In genomic region chr4:133594246-133595207, GRCh38 we compare ENCODE assay signal across 18 cellular contexts.
A peak's percentile ranks its signal among the peaks of the same experiment; 100 is the strongest.
DNase-seq lines count a peak whose midpoint lies in the region; ATAC-seq, FAIRE-seq and TF ChIP-seq lines count a peak whose summit lies in the region.
"Had no signal": no experiment of that assay in that cellular context is flagged by ENCODE, and none has a peak within 500 bp of the region (broad histone marks: within the 10 kb centered on the region; RNA-seq: fewer than 3 reads in every experiment).

No MANE protein-coding gene starts in this region.

- intact Hi-C loops in mucosa of descending colon (cut with DNase I, micrococcal nuclease), result no loop called here
- intact Hi-C loops in activated T-helper 1 cell treated with anti-CD3 and anti-CD28 coated beads, Interleukin-12 subunit alpha, Interleukin-12 subunit beta, Interleukin-2, Interleukin-4 antibody, amounts not matched to agents 30 ng/mL and 10 ng/mL and 1 ng/mL, durations not matched to agents 14 hours and 24 hours and 36 hours (cut with micrococcal nuclease), result no loop called here

- no peaks in the 10 kb centered on the region for H3K36me3 ChIP-seq in astrocyte (ENCODE audit: insufficient read depth, low read length)
- H3K36me3 ChIP-seq in mucosa of descending colon (ENCODE audit: low read depth), result no peaks in the 10 kb centered on the region
- no peaks in the 10 kb centered on the region for H3K36me3 ChIP-seq in effector memory CD4-positive, alpha-beta T cell (ENCODE audit: control insufficient read depth, insufficient read depth, low read length)
- H3K36me3 ChIP-seq: left ventricle myocardium inferior, upper lobe of right lung had no signal

- H3K27ac ChIP-seq in astrocyte (ENCODE audit: low read depth, low read length), result peak overlapping the region; percentile 12
- no peak overlapping the region for H3K27ac ChIP-seq in effector memory CD4-positive, alpha-beta T cell (ENCODE audit: insufficient read depth, low read length, poor library complexity, severe bottlenecking)
- H3K27ac ChIP-seq: left ventricle myocardium inferior, upper lobe of right lung had no signal

- peaks cover 9% of the 10 kb centered on the region for H3K4me1 ChIP-seq in astrocyte (ENCODE audit: insufficient read depth, low read length)
- no peaks in the 10 kb centered on the region for H3K4me1 ChIP-seq in mucosa of descending colon (ENCODE audit: low read depth)
- no peaks in the 10 kb centered on the region for H3K4me1 ChIP-seq in effector memory CD4-positive, alpha-beta T cell (ENCODE audit: control insufficient read depth, insufficient read depth, low read length, poor library complexity, severe bottlenecking)
- H3K4me1 ChIP-seq: left ventricle myocardium inferior, upper lobe of right lung had no signal

- no peak overlapping the region for H2AFZ ChIP-seq in astrocyte (ENCODE audit: low read depth, low read length)

- H3K9me3 ChIP-seq in astrocyte (ENCODE audit: insufficient read depth, low read depth, low read length) (no peaks in the 10 kb centered on the region), mucosa of descending colon (no peaks in the 10 kb centered on the region)
- H3K9me3 ChIP-seq in effector memory CD4-positive, alpha-beta T cell (ENCODE audit: control insufficient read depth, low read length), result no peaks in the 10 kb centered on the region
- H3K9me3 ChIP-seq: left ventricle myocardium inferior, upper lobe of right lung had no signal

- no peak overlapping the region for H3K4me3 Mint-ChIP-seq in astrocyte (ENCODE audit: unreplicated experiment)
- no peak overlapping the region for H3K4me3 Mint-ChIP-seq in activated T-helper 1 cell treated with anti-CD3 and anti-CD28 coated beads, Interleukin-12 subunit alpha, Interleukin-12 subunit beta, Interleukin-2, Interleukin-4 antibody, amounts not matched to agents 30 ng/mL and 10 ng/mL and 1 ng/mL, durations not matched to agents 14 hours and 24 hours and 36 hours
- no peak overlapping the region for H3K4me3 Mint-ChIP-seq in activated T-cell treated with anti-CD3 and anti-CD28 coated beads, Interleukin-2, amount 50 U/mL, for 4 hours
- H3K4me3 Mint-ChIP-seq: activated CD8-positive, alpha-beta T cell treated with anti-CD3 and anti-CD28 coated beads, Interleukin-2, amount 10 ng/mL, durations not matched to agents 7 days and 5 days; CD8-positive, alpha-beta T cell had no signal

- H3K36me3 Mint-ChIP-seq in astrocyte (ENCODE audit: low read depth, unreplicated experiment), result no peaks in the 10 kb centered on the region
- H3K36me3 Mint-ChIP-seq in activated T-helper 1 cell treated with anti-CD3 and anti-CD28 coated beads, Interleukin-12 subunit alpha, Interleukin-12 subunit beta, Interleukin-2, Interleukin-4 antibody, amounts not matched to agents 30 ng/mL and 10 ng/mL and 1 ng/mL, durations not matched to agents 14 hours and 24 hours and 36 hours (ENCODE audit: low read depth), result no peaks in the 10 kb centered on the region
- no peaks in the 10 kb centered on the region for H3K36me3 Mint-ChIP-seq in activated T-cell treated with anti-CD3 and anti-CD28 coated beads, Interleukin-2, amount 50 U/mL, for 4 hours (ENCODE audit: insufficient read depth)
- H3K36me3 Mint-ChIP-seq: CD8-positive, alpha-beta T cell had no signal

- ATAC-seq in mucosa of descending colon, result no peak
- ATAC-seq in activated T-cell treated with anti-CD3 and anti-CD28 coated beads, Interleukin-2, amount 50 U/mL, for 4 hours, result no peak
- ATAC-seq: activated CD8-positive, alpha-beta T cell treated with anti-CD3 and anti-CD28 coated beads, Interleukin-2, amount 10 ng/mL, durations not matched to agents 7 days and 5 days; CD8-positive, alpha-beta T cell; upper lobe of right lung had no signal

- H3K27me3 ChIP-seq in astrocyte (ENCODE audit: insufficient read depth, low read length), result no peaks in the 10 kb centered on the region
- H3K27me3 ChIP-seq in effector memory CD4-positive, alpha-beta T cell (replicated peaks; ENCODE audit: control insufficient read depth, insufficient read depth, low read length, poor library complexity, severe bottlenecking), result no peaks in the 10 kb centered on the region
- H3K27me3 ChIP-seq: upper lobe of right lung had no signal

- peak overlapping the region; percentile 42 for H3K4me2 ChIP-seq in astrocyte (ENCODE audit: low read length)

- no peaks in the 10 kb centered on the region for H3K9me3 Mint-ChIP-seq in astrocyte (ENCODE audit: unreplicated experiment)
- H3K9me3 Mint-ChIP-seq in activated T-helper 1 cell treated with anti-CD3 and anti-CD28 coated beads, Interleukin-12 subunit alpha, Interleukin-12 subunit beta, Interleukin-2, Interleukin-4 antibody, amounts not matched to agents 30 ng/mL and 10 ng/mL and 1 ng/mL, durations not matched to agents 14 hours and 24 hours and 36 hours, result no peaks in the 10 kb centered on the region
- H3K9me3 Mint-ChIP-seq in activated T-cell treated with anti-CD3 and anti-CD28 coated beads, Interleukin-2, amount 50 U/mL, for 4 hours, result peaks cover 3% of the 10 kb centered on the region

- H3K4me3 ChIP-seq in astrocyte (ENCODE audit: insufficient read depth, low read depth, low read length) (no peak overlapping the region), mucosa of descending colon (no peak overlapping the region)
- no peak overlapping the region for H3K4me3 ChIP-seq in effector memory CD4-positive, alpha-beta T cell (ENCODE audit: insufficient read depth, low read depth, low read length, poor library complexity, severe bottlenecking)
- H3K4me3 ChIP-seq: left ventricle myocardium inferior, upper lobe of right lung had no signal

- FAIRE-seq in astrocyte (lab: Jason Lieb, UNC), result no peak

- no peak overlapping the region for H3K9ac ChIP-seq in astrocyte (ENCODE audit: low read length)

- H3K27me3 Mint-ChIP-seq in astrocyte (ENCODE audit: low read depth, unreplicated experiment), result no peaks in the 10 kb centered on the region
- no peaks in the 10 kb centered on the region for H3K27me3 Mint-ChIP-seq in activated T-helper 1 cell treated with anti-CD3 and anti-CD28 coated beads, Interleukin-12 subunit alpha, Interleukin-12 subunit beta, Interleukin-2, Interleukin-4 antibody, amounts not matched to agents 30 ng/mL and 10 ng/mL and 1 ng/mL, durations not matched to agents 14 hours and 24 hours and 36 hours (ENCODE audit: insufficient read depth)
- H3K27me3 Mint-ChIP-seq in activated T-cell treated with anti-CD3 and anti-CD28 coated beads, Interleukin-2, amount 50 U/mL, for 4 hours (ENCODE audit: low read depth), result no peaks in the 10 kb centered on the region

- H3K27ac Mint-ChIP-seq in astrocyte (ENCODE audit: unreplicated experiment), result peak overlapping the region; percentile 18
- no peak overlapping the region for H3K27ac Mint-ChIP-seq in activated T-helper 1 cell treated with anti-CD3 and anti-CD28 coated beads, Interleukin-12 subunit alpha, Interleukin-12 subunit beta, Interleukin-2, Interleukin-4 antibody, amounts not matched to agents 30 ng/mL and 10 ng/mL and 1 ng/mL, durations not matched to agents 14 hours and 24 hours and 36 hours
- H3K27ac Mint-ChIP-seq: activated CD8-positive, alpha-beta T cell treated with anti-CD3 and anti-CD28 coated beads, Interleukin-2, amount 10 ng/mL, durations not matched to agents 7 days and 5 days; CD8-positive, alpha-beta T cell had no signal

- H3K4me1 Mint-ChIP-seq in astrocyte (ENCODE audit: low read depth, unreplicated experiment), result no peaks in the 10 kb centered on the region
- no peaks in the 10 kb centered on the region for H3K4me1 Mint-ChIP-seq in activated T-helper 1 cell treated with anti-CD3 and anti-CD28 coated beads, Interleukin-12 subunit alpha, Interleukin-12 subunit beta, Interleukin-2, Interleukin-4 antibody, amounts not matched to agents 30 ng/mL and 10 ng/mL and 1 ng/mL, durations not matched to agents 14 hours and 24 hours and 36 hours (ENCODE audit: low read depth)
- H3K4me1 Mint-ChIP-seq in activated T-cell treated with anti-CD3 and anti-CD28 coated beads, Interleukin-2, amount 50 U/mL, for 4 hours (ENCODE audit: low read depth), result no peaks in the 10 kb centered on the region

- no peaks in the 10 kb centered on the region for H3K79me2 ChIP-seq in astrocyte (ENCODE audit: insufficient read depth, low read length)

- DNase-seq in AG09319 (ENCODE audit: extremely low read depth, low read depth), result peak; percentile 3
- peak; percentile 22 for DNase-seq in HS-5 (ENCODE audit: low read depth)
- peak; percentile 82 for DNase-seq in astrocyte (ENCODE audit: low read depth)
- DNase-seq in fibroblast of peridontal ligament (ENCODE audit: extremely low read depth), result peak; percentile 89
- no peak for DNase-seq in mucosa of descending colon
- no peak for DNase-seq in activated T-helper 1 cell treated with anti-CD3 and anti-CD28 coated beads, Interleukin-12 subunit alpha, Interleukin-12 subunit beta, Interleukin-2, Interleukin-4 antibody, amounts not matched to agents 30 ng/mL and 10 ng/mL and 1 ng/mL, durations not matched to agents 14 hours and 24 hours and 36 hours (ENCODE audit: low spot score)
- no peak for DNase-seq in effector memory CD4-positive, alpha-beta T cell
- DNase-seq in activated T-cell treated with anti-CD3 and anti-CD28 coated beads, Interleukin-2, amount 50 U/mL, for 4 hours, result no peak
- DNase-seq: activated CD8-positive, alpha-beta T cell treated with anti-CD3 and anti-CD28 coated beads, Interleukin-2, amount 10 ng/mL, durations not matched to agents 7 days and 5 days; CD8-positive, alpha-beta T cell; dermis blood vessel endothelial cell; left ventricle myocardium inferior; NCI-H1417 treated with DMSO at 0.1 percent for 48 hours; NCI-H446; posterior cingulate gyrus; stimulated activated CD4-positive, alpha-beta T cell treated with anti-CD3 and anti-CD28 coated beads, Interleukin-12 subunit alpha, Interleukin-12 subunit beta, amount 100 ng/mL, for 4 hours; stimulated activated naive CD4-positive, alpha-beta T cell treated with Interleukin-2 at 50 U/mL for 16 hours; upper lobe of right lung had no signal

- no peaks in the 10 kb centered on the region for H4K20me1 ChIP-seq in astrocyte (ENCODE audit: insufficient read depth, low read length)

- TF ChIP-seq CTCF in AG09319 (IDR thresholded peaks at IDR 0.05; ENCODE audit: low read depth, low read length) (no peak), astrocyte (IDR thresholded peaks at IDR 0.05; ENCODE audit: insufficient read depth, low read depth, low read length) (no peak), mucosa of descending colon (IDR thresholded peaks at IDR 0.05) (no peak)

Comparison
In these comparisons a context has a peak if more than half of its experiments do, and no peak if none do; other contexts are left out.
1. DNase-seq: peak in AG09319 (single experiment), HS-5 (single experiment), astrocyte (single experiment) and fibroblast of peridontal ligament (single experiment); none in mucosa of descending colon (0 of 3), activated T-helper 1 cell treated with anti-CD3 and anti-CD28 coated beads, Interleukin-12 subunit alpha, Interleukin-12 subunit beta, Interleukin-2, Interleukin-4 antibody, amounts not matched to agents 30 ng/mL and 10 ng/mL and 1 ng/mL, durations not matched to agents 14 hours and 24 hours and 36 hours (single experiment), effector memory CD4-positive, alpha-beta T cell (0 of 3) and activated T-cell treated with anti-CD3 and anti-CD28 coated beads, Interleukin-2, amount 50 U/mL, for 4 hours (single experiment).